17 cellular contexts compared by ENCODE assay signal in genomic region chr20:49140411-49140810, GRCh38. TPM values are rescaled to one million over a fixed set of nuclear protein-coding genes. Genes with fewer than 3 reads are reported as not detected.
DNase-seq lines count a peak whose midpoint lies in the region; ATAC-seq and TF ChIP-seq lines count a peak whose summit lies in the region.
"Had no signal": no experiment of that assay in that cellular context is flagged by ENCODE, and none has a peak within 500 bp of the region (broad histone marks: within the 10 kb centered on the region; RNA-seq: fewer than 3 reads in every experiment).

No MANE protein-coding gene starts in this region.

- 56 to 66% (median 63%) methylated on average over 2 of the region's 2 CpGs for WGBS in adrenal gland, 4 donors

- TF ChIP-seq CTCF in DND-41 (IDR thresholded peaks at IDR 0.05; ENCODE audit: borderline replicate concordance, extremely low read depth, low read length, poor library complexity, severe bottlenecking), result no peak
- TF ChIP-seq CTCF in adrenal gland (IDR thresholded peaks at IDR 0.05), result no peak

- H3K27me3 Mint-ChIP-seq in CD4-positive, CD25-positive, alpha-beta regulatory T cell, result no peaks in the 10 kb centered on the region
- H3K27me3 Mint-ChIP-seq in immature natural killer cell (ENCODE audit: low read depth in 3 of 3), result no peaks in the 10 kb centered on the region

- peaks cover 52% of the 10 kb centered on the region for H3K36me3 ChIP-seq in CD4-positive, CD25-positive, alpha-beta regulatory T cell (ENCODE audit: control insufficient read depth, insufficient read depth, low read length)
- H3K36me3 ChIP-seq in DND-41 (ENCODE audit: insufficient read depth, low read length) (peaks cover 60% of the 10 kb centered on the region), adrenal gland (replicated peaks in 1 of 2) (peaks cover 0 to 10% of the 10 kb centered on the region in 2 donors)

- H3K79me2 ChIP-seq in DND-41 (ENCODE audit: insufficient read depth, low read length), result peaks cover 66% of the 10 kb centered on the region

- H3K27ac ChIP-seq in CD4-positive, CD25-positive, alpha-beta regulatory T cell (ENCODE audit: insufficient read depth, low read length, poor library complexity, severe bottlenecking), result no peak overlapping the region
- H3K27ac ChIP-seq in DND-41 (ENCODE audit: low read length) (no peak overlapping the region), adrenal gland (no peak overlapping the region)

- no peaks in the 10 kb centered on the region for H3K4me1 ChIP-seq in CD4-positive, CD25-positive, alpha-beta regulatory T cell (ENCODE audit: control insufficient read depth, insufficient read depth, low read length, poor library complexity, severe bottlenecking)
- no peaks in the 10 kb centered on the region for H3K4me1 ChIP-seq in DND-41 (ENCODE audit: insufficient read depth, low read length)
- peaks cover 0 to 15% of the 10 kb centered on the region in 2 donors for H3K4me1 ChIP-seq in adrenal gland (replicated peaks in 1 of 2)

- peaks cover 22% of the 10 kb centered on the region for H3K36me3 Mint-ChIP-seq in CD4-positive, CD25-positive, alpha-beta regulatory T cell
- H3K36me3 Mint-ChIP-seq in immature natural killer cell, result peaks cover 0 to 10% (median 5%) of the 10 kb centered on the region in 3 donors

- peak overlapping the region in 2 of 3 donors; percentile 59 to 66 for H3K27ac Mint-ChIP-seq in CD4-positive, CD25-positive, alpha-beta regulatory T cell
- peak overlapping the region; percentile 7 to 77 (median 56) for H3K27ac Mint-ChIP-seq in immature natural killer cell

- TF ChIP-seq POLR2A in adrenal gland (IDR thresholded peaks at IDR 0.05), result no peak

- no peaks in the 10 kb centered on the region for H3K9me3 ChIP-seq in CD4-positive, CD25-positive, alpha-beta regulatory T cell (ENCODE audit: control insufficient read depth in 2 of 2, low read length in 2 of 2)
- H3K9me3 ChIP-seq in DND-41 (ENCODE audit: insufficient read depth, low read length, severe bottlenecking) (no peaks in the 10 kb centered on the region), adrenal gland (replicated peaks in 1 of 3) (no peaks in the 10 kb centered on the region)

- DNase-seq in CD4-positive, CD25-positive, alpha-beta regulatory T cell, result no peak
- DNase-seq in DND-41 (no peak), immature natural killer cell (no peak), adrenal gland (no peak)
- DNase-seq: ACHN, DMS 273 treated with DMSO at 0.1 percent for 48 hours, H7, MV-4-11, NCI-H1417 treated with DMSO at 0.1 percent for 48 hours, NCI-H2029, NCI-H510A, NCI-H82, SHP77 treated with DMSO at 0.1 percent for 48 hours had no signal

- H3K4me1 Mint-ChIP-seq in CD4-positive, CD25-positive, alpha-beta regulatory T cell, result peaks cover 22 to 33% (median 26%) of the 10 kb centered on the region in 4 donors
- peaks cover 26 to 48% of the 10 kb centered on the region in 2 donors for H3K4me1 Mint-ChIP-seq in immature natural killer cell

- no peak for ATAC-seq in CD4-positive, CD25-positive, alpha-beta regulatory T cell (ENCODE audit: low read depth in 2 of 2)
- peak; percentile 48; the same call in 1 of the 3 replicates for ATAC-seq in DND-41 (ENCODE audit: insufficient read depth, low read depth)
- peak; percentile 85 for ATAC-seq in SK-N-SH treated with all-trans-retinoic acid at 6 μM for 48 hours
- ATAC-seq in GM21515 (IDR thresholded peaks at IDR 0.05; ENCODE audit: unreplicated experiment), result no peak
- ATAC-seq in GM18519 (IDR thresholded peaks at IDR 0.05; ENCODE audit: low FRiP score, unreplicated experiment), result no peak
- no peak for ATAC-seq in GM21717 (IDR thresholded peaks at IDR 0.05; ENCODE audit: unreplicated experiment)

- no peak overlapping the region for H3K4me3 ChIP-seq in CD4-positive, CD25-positive, alpha-beta regulatory T cell (ENCODE audit: low read depth, low read length)
- H3K4me3 ChIP-seq in DND-41 (ENCODE audit: low read depth in 1 of 2, low read length in 2 of 2) (no peak overlapping the region), adrenal gland (no peak overlapping the region)

- H3K9me3 Mint-ChIP-seq in CD4-positive, CD25-positive, alpha-beta regulatory T cell, result no peaks in the 10 kb centered on the region
- no peaks in the 10 kb centered on the region for H3K9me3 Mint-ChIP-seq in immature natural killer cell

- no peaks in the 10 kb centered on the region for H3K27me3 ChIP-seq in CD4-positive, CD25-positive, alpha-beta regulatory T cell (ENCODE audit: control insufficient read depth, insufficient read depth, low read length)
- no peaks in the 10 kb centered on the region for H3K27me3 ChIP-seq in DND-41 (ENCODE audit: insufficient read depth, low read length, poor library complexity)
- H3K27me3 ChIP-seq in adrenal gland, result no peaks in the 10 kb centered on the region

- intact Hi-C loops in adrenal gland (cut with DNase I), result no loop called here

- H3K4me2 ChIP-seq in DND-41 (ENCODE audit: insufficient read depth, low read length), result no peak overlapping the region

- no peak overlapping the region for H2AFZ ChIP-seq in DND-41 (ENCODE audit: low read depth, low read length)

- peaks cover 10% of the 10 kb centered on the region; the same call in 1 of the 2 replicates for H4K20me1 ChIP-seq in DND-41 (ENCODE audit: insufficient read depth, low read length)

- H3K4me3 Mint-ChIP-seq in CD4-positive, CD25-positive, alpha-beta regulatory T cell, result no peak overlapping the region
- peak overlapping the region in 1 of 5 donors; percentile 5 for H3K4me3 Mint-ChIP-seq in immature natural killer cell

- no peak overlapping the region for H3K9ac ChIP-seq in DND-41 (ENCODE audit: low read depth, low read length)

TF ChIP-seq in SK-N-SH treated with all-trans-retinoic acid at 6 μM for 48 hours, 23 proteins besides CTCF, POLR2A, EP300 and RAD21 (continues in another document):
- TF ChIP-seq TSHZ2 (CRISPR knock-in tag; IDR thresholded peaks at IDR 0.05), result no peak
- no peak for TF ChIP-seq CREB5 (CRISPR knock-in tag; IDR thresholded peaks at IDR 0.05; ENCODE audit: low read depth)
- TF ChIP-seq POU6F1 (CRISPR knock-in tag; IDR thresholded peaks at IDR 0.05; ENCODE audit: borderline replicate concordance, low read depth), result no peak
- TF ChIP-seq ZNF565 (CRISPR knock-in tag; conservative IDR thresholded peaks at IDR 0.05; ENCODE audit: low read depth), result no peak
- TF ChIP-seq ZFP30 (CRISPR knock-in tag; IDR thresholded peaks at IDR 0.05), result no peak
- TF ChIP-seq TOX (CRISPR knock-in tag; IDR thresholded peaks at IDR 0.05; ENCODE audit: borderline replicate concordance), result no peak
- no peak for TF ChIP-seq ZNF8 (CRISPR knock-in tag; IDR thresholded peaks at IDR 0.05)
- TF ChIP-seq ARNTL (CRISPR knock-in tag; IDR thresholded peaks at IDR 0.05; ENCODE audit: borderline replicate concordance, low read depth), result no peak
- no peak for TF ChIP-seq ZNF70 (CRISPR knock-in tag; IDR thresholded peaks at IDR 0.05)
- TF ChIP-seq SNAI2 (CRISPR knock-in tag; IDR thresholded peaks at IDR 0.05), result no peak
- no peak for TF ChIP-seq ZC3H10 (CRISPR knock-in tag; IDR thresholded peaks at IDR 0.05)

RNA-seq across cellular contexts. Expression of gene STAU1, which starts 47.7 kb away (rescaled TPM):
- total RNA-seq in CD4-positive, CD25-positive, alpha-beta regulatory T cell, result 67.6 TPM
- 10 to 100 TPM; 29.6 to 39.3 (median 37.3) TPM for polyA plus RNA-seq in CD4-positive, CD25-positive, alpha-beta regulatory T cell
- polyA plus RNA-seq in immature natural killer cell (10 to 100 TPM; 18.0 to 43.3 (median 18.2) TPM), adrenal gland (100 to 1,000 TPM in 1 of 3 donors, 10 to 100 TPM in 2; 23.2 to 123 (median 28.6) TPM)
- 100 to 1,000 TPM in 2 of 8 donors, 10 to 100 TPM in 6; 71.0 to 122 (median 84.9) TPM for total RNA-seq in adrenal gland

Comparison
In these comparisons a context has a peak if more than half of its experiments do, and no peak if none do; other contexts are left out.
1. ATAC-seq: peak in DND-41 (single experiment) and SK-N-SH treated with all-trans-retinoic acid at 6 μM for 48 hours (single experiment); none in CD4-positive, CD25-positive, alpha-beta regulatory T cell (0 of 2), GM21515 (single experiment), GM18519 (single experiment) and GM21717 (single experiment).